ENCODE assay signal across 19 cellular contexts in the genomic region with DNA sequence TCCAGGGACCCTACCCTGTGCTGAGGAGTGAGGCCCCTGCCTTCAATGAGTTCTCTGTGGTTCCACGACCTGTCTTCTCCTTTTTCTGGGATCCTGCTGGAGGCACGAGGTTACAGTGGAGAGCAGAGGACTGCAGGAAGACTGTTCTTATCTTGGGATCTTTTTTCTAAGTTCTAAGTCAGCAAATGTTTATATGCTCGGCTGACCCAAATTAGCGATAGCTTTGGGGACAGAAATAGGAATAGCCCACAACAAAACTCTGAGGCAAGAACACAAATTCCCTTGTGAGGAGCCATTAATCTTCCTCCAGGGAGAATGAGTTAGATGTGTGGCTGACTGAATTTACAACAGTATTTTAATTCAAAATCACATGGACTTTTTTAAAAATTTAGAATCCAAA. TPM values are rescaled to one million over a fixed set of nuclear protein-coding genes. Genes with fewer than 3 reads are reported as not detected.
"Had no signal": no experiment of that assay in that cellular context is flagged by ENCODE, and none has a peak within 500 bp of the region (broad histone marks: within the 10 kb centered on the region; RNA-seq: fewer than 3 reads in every experiment).

No MANE protein-coding gene starts in this region.

- DNase-seq: colonic mucosa; effector CD4-positive, alpha-beta T cell; endodermal cell; erythroblast; foreskin melanocyte; head of caudate nucleus; kidney; left cardiac atrium; naive thymus-derived CD4-positive, alpha-beta T cell; nephron progenitor cell; posterior cingulate gyrus; stimulated activated CD4-positive, alpha-beta T cell treated with anti-CD3 and anti-CD28 coated beads, Interleukin-12 subunit alpha, Interleukin-12 subunit beta, amount 100 ng/mL, for 4 hours; stimulated activated naive CD4-positive, alpha-beta T cell; stomach; transverse colon had no signal

- H3K36me3 ChIP-seq: colonic mucosa, stomach, transverse colon had no signal

- H3K9me3 ChIP-seq: colonic mucosa, stomach, transverse colon had no signal

- H3K4me1 Mint-ChIP-seq: endodermal cell; naive thymus-derived CD4-positive, alpha-beta T cell had no signal

- H3K4me3 ChIP-seq: colonic mucosa, hepatocyte, stomach, transverse colon had no signal

- H2AFZ ChIP-seq: hepatocyte had no signal

- ATAC-seq: naive thymus-derived CD4-positive, alpha-beta T cell had no signal

- H3K4me3 Mint-ChIP-seq: endodermal cell; naive thymus-derived CD4-positive, alpha-beta T cell; nephron progenitor cell had no signal

- H3K36me3 Mint-ChIP-seq: naive thymus-derived CD4-positive, alpha-beta T cell had no signal

- H3K27ac Mint-ChIP-seq: endodermal cell; naive thymus-derived CD4-positive, alpha-beta T cell had no signal

- H3K4me2 ChIP-seq: hepatocyte had no signal

- H3K27me3 ChIP-seq: colonic mucosa, hepatocyte, stomach, transverse colon had no signal

- H3K9me3 Mint-ChIP-seq: endodermal cell, nephron progenitor cell had no signal

- H3K27ac ChIP-seq: colonic mucosa, hepatocyte, stomach, transverse colon had no signal

- H3K4me1 ChIP-seq: colonic mucosa, transverse colon had no signal

RNA-seq across cellular contexts. Expression of a gene that starts 46.7 kb away (rescaled TPM):
- total RNA-seq: endothelial cell of umbilical vein; mononuclear cell; naive thymus-derived CD4-positive, alpha-beta T cell; pulmonary artery endothelial cell had no signal
- polyA plus RNA-seq: endothelial cell of umbilical vein; naive thymus-derived CD4-positive, alpha-beta T cell had no signal
